ENCODE assay signal across 2 cellular contexts in the genomic region with DNA sequence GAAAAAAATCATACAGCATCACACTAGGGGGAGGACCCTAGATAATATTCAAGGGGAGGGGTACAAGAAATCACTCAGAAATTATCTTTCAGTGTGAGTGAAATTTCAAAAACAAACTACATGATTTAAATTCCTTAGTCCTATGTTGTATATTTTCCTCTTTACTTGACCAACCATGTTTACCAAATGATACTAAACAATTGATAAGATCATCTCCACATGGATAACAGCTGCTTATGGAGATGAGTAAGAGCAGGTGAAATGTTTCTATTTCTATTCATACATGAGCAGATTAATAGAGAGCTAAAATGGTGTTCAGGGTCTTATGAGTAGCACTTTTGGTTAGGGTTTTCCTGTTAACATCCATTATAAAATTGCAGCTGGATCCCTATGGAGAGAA.
TF ChIP-seq lines count a peak whose summit lies in the region.

No MANE protein-coding gene starts in this region.

TF ChIP-seq in SK-N-SH, 30 proteins besides CTCF, POLR2A, EP300 and RAD21 (continued from another document):
- no peak for TF ChIP-seq FOSL2 (IDR thresholded peaks at IDR 0.05; ENCODE audit: borderline replicate concordance, low read depth)
- TF ChIP-seq, protein P1, sequence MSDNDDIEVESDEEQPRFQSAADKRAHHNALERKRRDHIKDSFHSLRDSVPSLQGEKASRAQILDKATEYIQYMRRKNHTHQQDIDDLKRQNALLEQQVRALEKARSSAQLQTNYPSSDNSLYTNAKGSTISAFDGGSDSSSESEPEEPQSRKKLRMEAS (IDR thresholded peaks at IDR 0.05; ENCODE audit: low read depth) = no peak
- no peak for TF ChIP-seq YY1 (IDR thresholded peaks at IDR 0.05; ENCODE audit: low read depth)
- TF ChIP-seq MXI1 (IDR thresholded peaks at IDR 0.05; ENCODE audit: low read depth, low read length) = no peak
- TF ChIP-seq, protein P2, sequence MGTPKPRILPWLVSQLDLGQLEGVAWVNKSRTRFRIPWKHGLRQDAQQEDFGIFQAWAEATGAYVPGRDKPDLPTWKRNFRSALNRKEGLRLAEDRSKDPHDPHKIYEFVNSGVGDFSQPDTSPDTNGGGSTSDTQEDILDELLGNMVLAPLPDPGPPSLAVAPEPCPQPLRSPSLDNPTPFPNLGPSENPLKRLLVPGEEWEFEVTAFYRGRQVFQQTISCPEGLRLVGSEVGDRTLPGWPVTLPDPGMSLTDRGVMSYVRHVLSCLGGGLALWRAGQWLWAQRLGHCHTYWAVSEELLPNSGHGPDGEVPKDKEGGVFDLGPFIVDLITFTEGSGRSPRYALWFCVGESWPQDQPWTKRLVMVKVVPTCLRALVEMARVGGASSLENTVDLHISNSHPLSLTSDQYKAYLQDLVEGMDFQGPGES (IDR thresholded peaks at IDR 0.05; ENCODE audit: low read depth, low read length) = no peak
- no peak for TF ChIP-seq RFX5 (IDR thresholded peaks at IDR 0.05; ENCODE audit: low read length)
- TF ChIP-seq, protein P3, sequence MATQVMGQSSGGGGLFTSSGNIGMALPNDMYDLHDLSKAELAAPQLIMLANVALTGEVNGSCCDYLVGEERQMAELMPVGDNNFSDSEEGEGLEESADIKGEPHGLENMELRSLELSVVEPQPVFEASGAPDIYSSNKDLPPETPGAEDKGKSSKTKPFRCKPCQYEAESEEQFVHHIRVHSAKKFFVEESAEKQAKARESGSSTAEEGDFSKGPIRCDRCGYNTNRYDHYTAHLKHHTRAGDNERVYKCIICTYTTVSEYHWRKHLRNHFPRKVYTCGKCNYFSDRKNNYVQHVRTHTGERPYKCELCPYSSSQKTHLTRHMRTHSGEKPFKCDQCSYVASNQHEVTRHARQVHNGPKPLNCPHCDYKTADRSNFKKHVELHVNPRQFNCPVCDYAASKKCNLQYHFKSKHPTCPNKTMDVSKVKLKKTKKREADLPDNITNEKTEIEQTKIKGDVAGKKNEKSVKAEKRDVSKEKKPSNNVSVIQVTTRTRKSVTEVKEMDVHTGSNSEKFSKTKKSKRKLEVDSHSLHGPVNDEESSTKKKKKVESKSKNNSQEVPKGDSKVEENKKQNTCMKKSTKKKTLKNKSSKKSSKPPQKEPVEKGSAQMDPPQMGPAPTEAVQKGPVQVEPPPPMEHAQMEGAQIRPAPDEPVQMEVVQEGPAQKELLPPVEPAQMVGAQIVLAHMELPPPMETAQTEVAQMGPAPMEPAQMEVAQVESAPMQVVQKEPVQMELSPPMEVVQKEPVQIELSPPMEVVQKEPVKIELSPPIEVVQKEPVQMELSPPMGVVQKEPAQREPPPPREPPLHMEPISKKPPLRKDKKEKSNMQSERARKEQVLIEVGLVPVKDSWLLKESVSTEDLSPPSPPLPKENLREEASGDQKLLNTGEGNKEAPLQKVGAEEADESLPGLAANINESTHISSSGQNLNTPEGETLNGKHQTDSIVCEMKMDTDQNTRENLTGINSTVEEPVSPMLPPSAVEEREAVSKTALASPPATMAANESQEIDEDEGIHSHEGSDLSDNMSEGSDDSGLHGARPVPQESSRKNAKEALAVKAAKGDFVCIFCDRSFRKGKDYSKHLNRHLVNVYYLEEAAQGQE (IDR thresholded peaks at IDR 0.05; ENCODE audit: low read depth, low read length) = no peak
- no peak for TF ChIP-seq SIN3A (IDR thresholded peaks at IDR 0.05; ENCODE audit: borderline replicate concordance, low read depth, low read length)

TF ChIP-seq in SK-N-SH treated with all-trans-retinoic acid at 6 μM for 48 hours, 23 proteins besides CTCF, POLR2A, EP300 and RAD21 (continued from another document):
- no peak for TF ChIP-seq OSR1 (CRISPR knock-in tag; IDR thresholded peaks at IDR 0.05)
- TF ChIP-seq, protein P4, sequence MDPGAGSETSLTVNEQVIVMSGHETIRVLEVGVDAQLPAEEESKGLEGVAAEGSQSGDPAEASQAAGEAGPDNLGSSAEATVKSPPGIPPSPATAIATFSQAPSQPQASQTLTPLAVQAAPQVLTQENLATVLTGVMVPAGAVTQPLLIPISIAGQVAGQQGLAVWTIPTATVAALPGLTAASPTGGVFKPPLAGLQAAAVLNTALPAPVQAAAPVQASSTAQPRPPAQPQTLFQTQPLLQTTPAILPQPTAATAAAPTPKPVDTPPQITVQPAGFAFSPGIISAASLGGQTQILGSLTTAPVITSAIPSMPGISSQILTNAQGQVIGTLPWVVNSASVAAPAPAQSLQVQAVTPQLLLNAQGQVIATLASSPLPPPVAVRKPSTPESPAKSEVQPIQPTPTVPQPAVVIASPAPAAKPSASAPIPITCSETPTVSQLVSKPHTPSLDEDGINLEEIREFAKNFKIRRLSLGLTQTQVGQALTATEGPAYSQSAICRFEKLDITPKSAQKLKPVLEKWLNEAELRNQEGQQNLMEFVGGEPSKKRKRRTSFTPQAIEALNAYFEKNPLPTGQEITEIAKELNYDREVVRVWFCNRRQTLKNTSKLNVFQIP (CRISPR knock-in tag; IDR thresholded peaks at IDR 0.05; ENCODE audit: borderline replicate concordance, low read depth) = no peak
- TF ChIP-seq TCF4 (CRISPR knock-in tag; IDR thresholded peaks at IDR 0.05; ENCODE audit: borderline replicate concordance) = no peak
- no peak for TF ChIP-seq CSDC2 (CRISPR knock-in tag; IDR thresholded peaks at IDR 0.05)
- TF ChIP-seq, protein P5, sequence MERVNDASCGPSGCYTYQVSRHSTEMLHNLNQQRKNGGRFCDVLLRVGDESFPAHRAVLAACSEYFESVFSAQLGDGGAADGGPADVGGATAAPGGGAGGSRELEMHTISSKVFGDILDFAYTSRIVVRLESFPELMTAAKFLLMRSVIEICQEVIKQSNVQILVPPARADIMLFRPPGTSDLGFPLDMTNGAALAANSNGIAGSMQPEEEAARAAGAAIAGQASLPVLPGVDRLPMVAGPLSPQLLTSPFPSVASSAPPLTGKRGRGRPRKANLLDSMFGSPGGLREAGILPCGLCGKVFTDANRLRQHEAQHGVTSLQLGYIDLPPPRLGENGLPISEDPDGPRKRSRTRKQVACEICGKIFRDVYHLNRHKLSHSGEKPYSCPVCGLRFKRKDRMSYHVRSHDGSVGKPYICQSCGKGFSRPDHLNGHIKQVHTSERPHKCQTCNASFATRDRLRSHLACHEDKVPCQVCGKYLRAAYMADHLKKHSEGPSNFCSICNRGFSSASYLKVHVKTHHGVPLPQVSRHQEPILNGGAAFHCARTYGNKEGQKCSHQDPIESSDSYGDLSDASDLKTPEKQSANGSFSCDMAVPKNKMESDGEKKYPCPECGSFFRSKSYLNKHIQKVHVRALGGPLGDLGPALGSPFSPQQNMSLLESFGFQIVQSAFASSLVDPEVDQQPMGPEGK (CRISPR knock-in tag; IDR thresholded peaks at IDR 0.05; ENCODE audit: borderline replicate concordance) = no peak
- no peak for TF ChIP-seq ZNF565 (CRISPR knock-in tag; conservative IDR thresholded peaks at IDR 0.05; ENCODE audit: low read depth)
- no peak for TF ChIP-seq ESRRG (CRISPR knock-in tag; IDR thresholded peaks at IDR 0.05)
- TF ChIP-seq PPARA (CRISPR knock-in tag; IDR thresholded peaks at IDR 0.05; ENCODE audit: borderline replicate concordance) = no peak
- TF ChIP-seq ZFP3 (CRISPR knock-in tag; IDR thresholded peaks at IDR 0.05) = no peak
- TF ChIP-seq ISL1 (CRISPR knock-in tag; IDR thresholded peaks at IDR 0.05) = no peak
- no peak for TF ChIP-seq ARNTL (CRISPR knock-in tag; IDR thresholded peaks at IDR 0.05; ENCODE audit: borderline replicate concordance, low read depth)
- TF ChIP-seq TOX (CRISPR knock-in tag; IDR thresholded peaks at IDR 0.05; ENCODE audit: borderline replicate concordance) = no peak
- TF ChIP-seq SNAI2 (CRISPR knock-in tag; IDR thresholded peaks at IDR 0.05) = no peak
- no peak for TF ChIP-seq ZFP30 (CRISPR knock-in tag; IDR thresholded peaks at IDR 0.05)
- no peak for TF ChIP-seq ZNF8 (CRISPR knock-in tag; IDR thresholded peaks at IDR 0.05)
- TF ChIP-seq, protein P6, sequence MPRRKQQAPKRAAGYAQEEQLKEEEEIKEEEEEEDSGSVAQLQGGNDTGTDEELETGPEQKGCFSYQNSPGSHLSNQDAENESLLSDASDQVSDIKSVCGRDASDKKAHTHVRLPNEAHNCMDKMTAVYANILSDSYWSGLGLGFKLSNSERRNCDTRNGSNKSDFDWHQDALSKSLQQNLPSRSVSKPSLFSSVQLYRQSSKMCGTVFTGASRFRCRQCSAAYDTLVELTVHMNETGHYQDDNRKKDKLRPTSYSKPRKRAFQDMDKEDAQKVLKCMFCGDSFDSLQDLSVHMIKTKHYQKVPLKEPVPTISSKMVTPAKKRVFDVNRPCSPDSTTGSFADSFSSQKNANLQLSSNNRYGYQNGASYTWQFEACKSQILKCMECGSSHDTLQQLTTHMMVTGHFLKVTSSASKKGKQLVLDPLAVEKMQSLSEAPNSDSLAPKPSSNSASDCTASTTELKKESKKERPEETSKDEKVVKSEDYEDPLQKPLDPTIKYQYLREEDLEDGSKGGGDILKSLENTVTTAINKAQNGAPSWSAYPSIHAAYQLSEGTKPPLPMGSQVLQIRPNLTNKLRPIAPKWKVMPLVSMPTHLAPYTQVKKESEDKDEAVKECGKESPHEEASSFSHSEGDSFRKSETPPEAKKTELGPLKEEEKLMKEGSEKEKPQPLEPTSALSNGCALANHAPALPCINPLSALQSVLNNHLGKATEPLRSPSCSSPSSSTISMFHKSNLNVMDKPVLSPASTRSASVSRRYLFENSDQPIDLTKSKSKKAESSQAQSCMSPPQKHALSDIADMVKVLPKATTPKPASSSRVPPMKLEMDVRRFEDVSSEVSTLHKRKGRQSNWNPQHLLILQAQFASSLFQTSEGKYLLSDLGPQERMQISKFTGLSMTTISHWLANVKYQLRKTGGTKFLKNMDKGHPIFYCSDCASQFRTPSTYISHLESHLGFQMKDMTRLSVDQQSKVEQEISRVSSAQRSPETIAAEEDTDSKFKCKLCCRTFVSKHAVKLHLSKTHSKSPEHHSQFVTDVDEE (CRISPR knock-in tag; IDR thresholded peaks at IDR 0.05) = no peak
- TF ChIP-seq, protein P7, sequence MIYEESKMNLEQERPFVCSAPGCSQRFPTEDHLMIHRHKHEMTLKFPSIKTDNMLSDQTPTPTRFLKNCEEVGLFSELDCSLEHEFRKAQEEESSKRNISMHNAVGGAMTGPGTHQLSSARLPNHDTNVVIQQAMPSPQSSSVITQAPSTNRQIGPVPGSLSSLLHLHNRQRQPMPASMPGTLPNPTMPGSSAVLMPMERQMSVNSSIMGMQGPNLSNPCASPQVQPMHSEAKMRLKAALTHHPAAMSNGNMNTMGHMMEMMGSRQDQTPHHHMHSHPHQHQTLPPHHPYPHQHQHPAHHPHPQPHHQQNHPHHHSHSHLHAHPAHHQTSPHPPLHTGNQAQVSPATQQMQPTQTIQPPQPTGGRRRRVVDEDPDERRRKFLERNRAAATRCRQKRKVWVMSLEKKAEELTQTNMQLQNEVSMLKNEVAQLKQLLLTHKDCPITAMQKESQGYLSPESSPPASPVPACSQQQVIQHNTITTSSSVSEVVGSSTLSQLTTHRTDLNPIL (CRISPR knock-in tag; IDR thresholded peaks at IDR 0.05; ENCODE audit: low read depth) = no peak
